19 cellular contexts compared by ENCODE assay signal in the genomic region with DNA sequence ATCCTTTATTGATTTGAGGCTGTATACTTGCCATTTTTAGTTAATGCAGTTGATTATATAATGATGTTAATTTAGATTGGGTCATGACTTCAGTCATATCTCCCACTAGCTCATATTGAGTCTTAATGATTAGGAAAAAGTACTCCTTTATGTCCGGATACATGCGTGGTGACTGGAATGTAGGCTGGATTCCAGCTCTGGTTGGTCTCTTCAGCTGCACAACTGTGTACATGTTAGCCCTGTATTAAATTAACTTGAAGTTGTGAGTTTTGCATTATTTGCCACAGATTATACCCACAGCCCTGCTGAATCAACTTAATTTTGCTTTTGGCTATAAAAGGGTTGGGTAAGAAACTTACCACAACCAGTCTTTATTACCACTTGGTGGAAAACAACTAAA. TPM values are rescaled to one million over a fixed set of nuclear protein-coding genes. Genes with fewer than 3 reads are reported as not detected.
DNase-seq lines count a peak whose midpoint lies in the region; ATAC-seq and TF ChIP-seq lines count a peak whose summit lies in the region.
"Had no signal": no experiment of that assay in that cellular context is flagged by ENCODE, and none has a peak within 500 bp of the region (broad histone marks: within the 10 kb centered on the region; RNA-seq: fewer than 3 reads in every experiment).

No MANE protein-coding gene starts in this region.

- H3K36me3 ChIP-seq in SK-N-MC (ENCODE audit: insufficient read depth, low read length): peaks cover 45% of the 10 kb centered on the region

- intact Hi-C loops in activated CD8-positive, alpha-beta T cell treated with anti-CD3 and anti-CD28 coated beads for 36 hours (cut with micrococcal nuclease): no loop called here

- peak overlapping the region; percentile 20 for H3K27ac Mint-ChIP-seq in activated CD8-positive, alpha-beta T cell treated with anti-CD3 and anti-CD28 coated beads for 36 hours
- H3K27ac Mint-ChIP-seq in activated CD8-positive, alpha-beta T cell treated with anti-CD3 and anti-CD28 coated beads, Interleukin-2, amount 10 ng/mL, durations not matched to agents 7 days and 5 days: no peak overlapping the region
- H3K27ac Mint-ChIP-seq in naive thymus-derived CD8-positive, alpha-beta T cell: peak overlapping the region in 6 of 10 donors; percentile 13 to 72 (median 44)

- TF ChIP-seq CTCF in activated CD8-positive, alpha-beta T cell treated with anti-CD3 and anti-CD28 coated beads for 36 hours (IDR thresholded peaks at IDR 0.05): no peak

- H3K36me3 Mint-ChIP-seq in activated CD8-positive, alpha-beta T cell treated with anti-CD3 and anti-CD28 coated beads for 36 hours (ENCODE audit: low read depth): peaks cover 48% of the 10 kb centered on the region
- peaks cover 74% of the 10 kb centered on the region for H3K36me3 Mint-ChIP-seq in activated CD8-positive, alpha-beta T cell treated with anti-CD3 and anti-CD28 coated beads, Interleukin-2, amount 10 ng/mL, durations not matched to agents 7 days and 5 days (ENCODE audit: low read depth)
- H3K36me3 Mint-ChIP-seq in naive thymus-derived CD8-positive, alpha-beta T cell: peaks cover 8 to 86% (median 25%) of the 10 kb centered on the region in 3 donors

- CTCF ChIA-PET in activated CD8-positive, alpha-beta T cell treated with anti-CD3 and anti-CD28 coated beads for 36 hours (lab: Charles Lee): no interaction called here
- CTCF ChIA-PET in activated CD8-positive, alpha-beta T cell treated with anti-CD3 and anti-CD28 coated beads, Interleukin-2, amount 10 ng/mL, durations not matched to agents 7 days and 5 days (lab: Charles Lee): interaction anchor here (0.7 kb wide), 1 partner anchor 16 kb away, joined by 3 read pairs; no protein-coding TSS in a partner anchor

- H3K27ac ChIP-seq in SK-N-MC: peak overlapping the region; percentile 69
- H3K27ac ChIP-seq: body of pancreas, C4-2B, foreskin keratinocyte, psoas muscle had no signal

- H3K9me3 Mint-ChIP-seq in activated CD8-positive, alpha-beta T cell treated with anti-CD3 and anti-CD28 coated beads for 36 hours: no peaks in the 10 kb centered on the region
- no peaks in the 10 kb centered on the region for H3K9me3 Mint-ChIP-seq in activated CD8-positive, alpha-beta T cell treated with anti-CD3 and anti-CD28 coated beads, Interleukin-2, amount 10 ng/mL, durations not matched to agents 7 days and 5 days (ENCODE audit: insufficient read depth)
- H3K9me3 Mint-ChIP-seq in naive thymus-derived CD8-positive, alpha-beta T cell: no peaks in the 10 kb centered on the region
- H3K9me3 Mint-ChIP-seq: IgD-negative memory B cell, naive B cell had no signal

- H3K4me3 Mint-ChIP-seq in activated CD8-positive, alpha-beta T cell treated with anti-CD3 and anti-CD28 coated beads for 36 hours: no peak overlapping the region
- H3K4me3 Mint-ChIP-seq in activated CD8-positive, alpha-beta T cell treated with anti-CD3 and anti-CD28 coated beads, Interleukin-2, amount 10 ng/mL, durations not matched to agents 7 days and 5 days: no peak overlapping the region
- H3K4me3 Mint-ChIP-seq in naive thymus-derived CD8-positive, alpha-beta T cell: no peak overlapping the region
- H3K4me3 Mint-ChIP-seq: IgD-negative memory B cell, naive B cell had no signal

- H3K9ac ChIP-seq in SK-N-MC (ENCODE audit: insufficient read length): no peak overlapping the region

- peak overlapping the region; percentile 41 for H3K4me3 ChIP-seq in SK-N-MC
- H3K4me3 ChIP-seq: body of pancreas, psoas muscle had no signal

- no peaks in the 10 kb centered on the region for H3K9me3 ChIP-seq in SK-N-MC (ENCODE audit: low read depth, low read length)
- H3K9me3 ChIP-seq: body of pancreas, psoas muscle had no signal

- H3K27me3 Mint-ChIP-seq in activated CD8-positive, alpha-beta T cell treated with anti-CD3 and anti-CD28 coated beads for 36 hours: no peaks in the 10 kb centered on the region
- H3K27me3 Mint-ChIP-seq in activated CD8-positive, alpha-beta T cell treated with anti-CD3 and anti-CD28 coated beads, Interleukin-2, amount 10 ng/mL, durations not matched to agents 7 days and 5 days (ENCODE audit: low read depth): no peaks in the 10 kb centered on the region
- no peaks in the 10 kb centered on the region for H3K27me3 Mint-ChIP-seq in naive thymus-derived CD8-positive, alpha-beta T cell
- H3K27me3 Mint-ChIP-seq: IgD-negative memory B cell, naive B cell had no signal

- POLR2A ChIA-PET in activated CD8-positive, alpha-beta T cell treated with anti-CD3 and anti-CD28 coated beads for 36 hours (lab: Charles Lee): no interaction called here
- POLR2A ChIA-PET in activated CD8-positive, alpha-beta T cell treated with anti-CD3 and anti-CD28 coated beads, Interleukin-2, amount 10 ng/mL, durations not matched to agents 7 days and 5 days (lab: Charles Lee): no interaction called here
- POLR2A ChIA-PET in naive thymus-derived CD8-positive, alpha-beta T cell (lab: Charles Lee): no interaction called here

- no peak for ATAC-seq in activated CD8-positive, alpha-beta T cell treated with anti-CD3 and anti-CD28 coated beads for 36 hours
- ATAC-seq in activated CD8-positive, alpha-beta T cell treated with anti-CD3 and anti-CD28 coated beads, Interleukin-2, amount 10 ng/mL, durations not matched to agents 7 days and 5 days: no peak
- ATAC-seq in naive thymus-derived CD8-positive, alpha-beta T cell: no peak
- no peak for ATAC-seq in HG02610 (IDR thresholded peaks at IDR 0.05; ENCODE audit: unreplicated experiment)
- ATAC-seq: body of pancreas, foreskin keratinocyte, psoas muscle had no signal

- no peak for DNase-seq in activated CD8-positive, alpha-beta T cell treated with anti-CD3 and anti-CD28 coated beads for 36 hours
- DNase-seq in activated CD8-positive, alpha-beta T cell treated with anti-CD3 and anti-CD28 coated beads, Interleukin-2, amount 10 ng/mL, durations not matched to agents 7 days and 5 days: no peak
- DNase-seq in SK-N-MC (ENCODE audit: low read depth, low spot score) (no peak), epidermal melanocyte (ENCODE audit: insufficient read length, low spot score) (peak; percentile 23), GF-D8 (lab: John Stamatoyannopoulos, UW) (no peak)
- no peak for DNase-seq in naive thymus-derived CD8-positive, alpha-beta T cell
- no peak for DNase-seq in activated CD8-positive, alpha-beta memory T cell treated with anti-CD3 and anti-CD28 coated beads, Interleukin-2, amount 50 U/mL, for 4 hours
- DNase-seq: activated CD4-positive, alpha-beta T cell treated with anti-CD3 and anti-CD28 coated beads, Interleukin-2, amount 50 U/mL, for 48 hours; body of pancreas; foreskin keratinocyte; GOT3; naive B cell; NCI-H1930; NCI-H446 treated with DMSO at 0.1 percent for 48 hours; psoas muscle; T-helper 1 cell had no signal

- peaks cover 29% of the 10 kb centered on the region for H3K4me1 Mint-ChIP-seq in activated CD8-positive, alpha-beta T cell treated with anti-CD3 and anti-CD28 coated beads for 36 hours (ENCODE audit: low read depth)
- peaks cover 23% of the 10 kb centered on the region for H3K4me1 Mint-ChIP-seq in activated CD8-positive, alpha-beta T cell treated with anti-CD3 and anti-CD28 coated beads, Interleukin-2, amount 10 ng/mL, durations not matched to agents 7 days and 5 days (ENCODE audit: low read depth)
- peaks cover 18 to 55% (median 43%) of the 10 kb centered on the region in 4 donors for H3K4me1 Mint-ChIP-seq in naive thymus-derived CD8-positive, alpha-beta T cell

RNA-seq across cellular contexts. Expression of a gene that starts 22.5 kb away (rescaled TPM):
- total RNA-seq in activated CD8-positive, alpha-beta T cell treated with anti-CD3 and anti-CD28 coated beads for 36 hours: 10 to 100 TPM; 15.1 to 15.9 TPM
- 10 to 100 TPM; 16.5 to 21.3 TPM for total RNA-seq in activated CD8-positive, alpha-beta T cell treated with anti-CD3 and anti-CD28 coated beads, Interleukin-2, amount 10 ng/mL, durations not matched to agents 7 days and 5 days
- 10 to 100 TPM; 24.0 to 26.1 TPM for total RNA-seq in naive thymus-derived CD8-positive, alpha-beta T cell
- polyA plus RNA-seq in naive thymus-derived CD8-positive, alpha-beta T cell: 10 to 100 TPM; 19.4 to 29.1 (median 23.6) TPM

RNA-seq across cellular contexts. Expression of a gene that starts 38.2 kb away (rescaled TPM):
- 100 to 1,000 TPM; 345 to 356 TPM for total RNA-seq in activated CD8-positive, alpha-beta T cell treated with anti-CD3 and anti-CD28 coated beads for 36 hours
- 100 to 1,000 TPM; 153 to 162 TPM for total RNA-seq in activated CD8-positive, alpha-beta T cell treated with anti-CD3 and anti-CD28 coated beads, Interleukin-2, amount 10 ng/mL, durations not matched to agents 7 days and 5 days
- 10 to 100 TPM; 62.9 to 65.8 TPM for total RNA-seq in naive thymus-derived CD8-positive, alpha-beta T cell
- 100 to 1,000 TPM; 154 to 181 (median 172) TPM for polyA plus RNA-seq in naive thymus-derived CD8-positive, alpha-beta T cell

RNA-seq across cellular contexts. Expression of a gene that starts 38.8 kb away (rescaled TPM):
- 1,000 to 10,000 TPM; 1,034 to 1,051 TPM for total RNA-seq in activated CD8-positive, alpha-beta T cell treated with anti-CD3 and anti-CD28 coated beads for 36 hours
- total RNA-seq in activated CD8-positive, alpha-beta T cell treated with anti-CD3 and anti-CD28 coated beads, Interleukin-2, amount 10 ng/mL, durations not matched to agents 7 days and 5 days: 100 to 1,000 TPM; 322 to 336 TPM
- total RNA-seq in naive thymus-derived CD8-positive, alpha-beta T cell: 100 to 1,000 TPM; 138 to 140 TPM
- polyA plus RNA-seq in naive thymus-derived CD8-positive, alpha-beta T cell: 100 to 1,000 TPM; 101 to 134 (median 128) TPM
